ENCODE assay signal across 16 cellular contexts in the genomic region with DNA sequence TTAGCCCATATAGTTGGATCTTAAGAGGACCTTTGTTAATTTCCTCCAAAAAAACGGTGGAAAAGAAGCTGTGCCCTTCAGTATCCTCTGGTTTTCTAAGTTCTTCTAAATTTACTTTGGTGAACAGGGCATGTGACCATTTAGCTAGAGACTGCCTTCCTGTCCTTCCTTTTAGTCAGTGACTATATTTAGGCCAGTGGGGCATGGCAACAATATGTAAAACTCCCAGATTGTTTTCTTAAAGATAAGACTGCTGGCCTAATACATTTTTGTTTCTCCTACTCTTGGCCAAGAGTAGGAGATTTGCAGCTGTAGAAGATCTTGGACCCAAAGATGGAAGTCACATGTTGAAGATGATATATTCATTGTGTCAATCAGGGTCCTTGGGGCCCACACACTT.
"Had no signal": no experiment of that assay in that cellular context is flagged by ENCODE, and none has a peak within 500 bp of the region (broad histone marks: within the 10 kb centered on the region; RNA-seq: fewer than 3 reads in every experiment).

No MANE protein-coding gene starts in this region.

- H3K4me1 ChIP-seq: transverse colon had no signal

- H3K9me3 ChIP-seq: gastroesophageal sphincter, transverse colon had no signal

- FAIRE-seq: endometrium, kidney had no signal

- H3K27ac ChIP-seq: esophagus muscularis mucosa, gastroesophageal sphincter, SK-N-MC, skin epidermis, transverse colon, VCaP had no signal

- H3K36me3 ChIP-seq: esophagus muscularis mucosa, gastroesophageal sphincter, transverse colon had no signal

- ATAC-seq: gastroesophageal sphincter, T-cell had no signal

- H3K4me3 ChIP-seq: esophagus muscularis mucosa, gastroesophageal sphincter, SK-N-MC, skin epidermis, transverse colon had no signal

- DNase-seq: activated CD4-positive, alpha-beta memory T cell treated with anti-CD3 and anti-CD28 coated beads for 36 hours; activated gamma-delta T cell; activated T-cell treated with anti-CD3 and anti-CD28 coated beads, Interleukin-2, amount 50 U/mL, for 48 hours; caudate nucleus; kidney; midbrain; naive B cell; retina; T-cell; transverse colon had no signal

- H3K27me3 ChIP-seq: esophagus muscularis mucosa, gastroesophageal sphincter, transverse colon had no signal
